Comparison of ENCODE assay signal across 8 cellular contexts in genomic region chr10:24720096-24720495, GRCh38. TPM values are rescaled to one million over a fixed set of nuclear protein-coding genes. Genes with fewer than 3 reads are reported as not detected.
A peak's percentile ranks its signal among the peaks of the same experiment; 100 is the strongest.
DNase-seq lines count a peak whose midpoint lies in the region; ATAC-seq and TF ChIP-seq lines count a peak whose summit lies in the region.

No MANE protein-coding gene starts in this region.

- TF ChIP-seq EP300 in tibial nerve (IDR thresholded peaks at IDR 0.05), result no peak

- H3K36me3 ChIP-seq in HEK293 (ENCODE audit: control insufficient read depth in 2 of 2, insufficient read depth in 1 of 2, low read length in 2 of 2) (peaks cover 0 to 12% of the 10 kb centered on the region in 2 experiments; a peak in 1 of 3 replicates), iPS-15b (ENCODE audit: control insufficient read depth, insufficient read depth, low read length) (no peaks in the 10 kb centered on the region), tibial nerve (no peaks in the 10 kb centered on the region)

- H3K4me1 ChIP-seq in HEK293 (ENCODE audit: control insufficient read depth, insufficient read depth, low read length) (peaks cover 9% of the 10 kb centered on the region), iPS-15b (ENCODE audit: control insufficient read depth, insufficient read depth, low read length) (peaks cover 20% of the 10 kb centered on the region), tibial nerve (peaks cover 0 to 69% (median 32%) of the 10 kb centered on the region in 4 donors)

- TF ChIP-seq POLR2A in tibial nerve (IDR thresholded peaks at IDR 0.05), result no peak

- DNase-seq in astrocyte of the cerebellum (ENCODE audit: low read depth) (no peak), 8988T (no peak), GM03348 (ENCODE audit: low spot score) (no peak), tibial nerve (ENCODE audit: low spot score in 2 of 2) (no peak)

- CTCF ChIA-PET in HEK293 (lab: Yijun Ruan, JAX), result no interaction called here

- H3K9ac ChIP-seq in iPS-15b (ENCODE audit: low read depth, low read length), result no peak overlapping the region

- 56 to 57% methylated on average over 2 of the region's 2 CpGs for WGBS in tibial nerve, 2 donors

- H3K27ac ChIP-seq in HEK293 (ENCODE audit: extremely low read depth, low read depth, low read length) (no peak overlapping the region), skin epidermis (no peak overlapping the region), tibial nerve (no peak overlapping the region)

- peak overlapping the region; percentile 78 for H3K4me3 ChIP-seq in HEK293 (ENCODE audit: low read depth, low read length)
- peak overlapping the region; percentile 78 for H3K4me3 ChIP-seq in astrocyte of the cerebellum (ENCODE audit: low read depth, low read length)
- H3K4me3 ChIP-seq in iPS-15b (ENCODE audit: low read depth, low read length), result peak overlapping the region; percentile 64
- H3K4me3 ChIP-seq in skin epidermis, result peak overlapping the region in 4 of 7 experiments; percentile 71 to 85 (median 74)
- H3K4me3 ChIP-seq in tibial nerve, result peak overlapping the region in 2 of 4 donors; percentile 6 to 71

- TF ChIP-seq CTCF in HEK293 (tag by site-specific recombination; IDR thresholded peaks at IDR 0.05), result no peak
- TF ChIP-seq CTCF in astrocyte of the cerebellum (IDR thresholded peaks at IDR 0.05; ENCODE audit: low read depth, low read length, missing control alignments), result no peak
- no peak for TF ChIP-seq CTCF in tibial nerve (IDR thresholded peaks at IDR 0.05)

- no peak for ATAC-seq in GM18519 (IDR thresholded peaks at IDR 0.05; ENCODE audit: low FRiP score, unreplicated experiment)

- POLR2A ChIA-PET in HEK293 (lab: Yijun Ruan, JAX), result no interaction called here

- H3K27me3 ChIP-seq in iPS-15b (ENCODE audit: control insufficient read depth, insufficient read depth, low read length), result peaks cover 19% of the 10 kb centered on the region
- no peaks in the 10 kb centered on the region for H3K27me3 ChIP-seq in tibial nerve

- H3K9me3 ChIP-seq in HEK293 (ENCODE audit: control insufficient read depth, insufficient read depth, low read depth, low read length), result no peaks in the 10 kb centered on the region
- H3K9me3 ChIP-seq in iPS-15b (ENCODE audit: control insufficient read depth, insufficient read depth, low read length), result no peaks in the 10 kb centered on the region
- H3K9me3 ChIP-seq in tibial nerve, result no peaks in the 10 kb centered on the region

- in situ Hi-C loops in astrocyte of the cerebellum (cut with HindIII; ENCODE audit: low sequenced_read_pairs), result no loop called here

TF ChIP-seq in HEK293, 187 proteins besides CTCF, POLR2A, EP300 and RAD21:
- TF ChIP-seq SP7 (tag by site-specific recombination; IDR thresholded peaks at IDR 0.05), result peak; percentile 22; the same call in 1 of the 2 replicates
- TF ChIP-seq ZNF707 (tag by site-specific recombination; IDR thresholded peaks at IDR 0.05), result no peak
- TF ChIP-seq ZNF10 (tag by site-specific recombination; IDR thresholded peaks at IDR 0.05), result peak; percentile 34; the same call in 1 of the 2 replicates
- TF ChIP-seq ZFP69B (tag by site-specific recombination; IDR thresholded peaks at IDR 0.05), result no peak
- peak; percentile 67; the same call in 1 of the 2 replicates for TF ChIP-seq ZNF362 (tag by site-specific recombination; IDR thresholded peaks at IDR 0.05)

RNA-seq across cellular contexts. Expression of gene ARHGAP21, which starts 3.6 kb away (rescaled TPM):
- total RNA-seq in tibial nerve, result 100 to 1,000 TPM in 1 of 4 donors, 10 to 100 TPM in 3; 56.7 to 116 (median 80.2) TPM
